8 cellular contexts compared by ENCODE assay signal in genomic region chr17:73340093-73340596, GRCh38. TPM values are rescaled to one million over a fixed set of nuclear protein-coding genes. Genes with fewer than 3 reads are reported as not detected.
A peak's percentile ranks its signal among the peaks of the same experiment; 100 is the strongest.
DNase-seq lines count a peak whose midpoint lies in the region; TF ChIP-seq lines count a peak whose summit lies in the region.

No MANE protein-coding gene starts in this region.

- H3K27ac ChIP-seq in OCI-LY7 (ENCODE audit: low read depth, low read length, poor library complexity, severe bottlenecking): no peak overlapping the region

- no peak overlapping the region for H3K4me3 ChIP-seq in choroid plexus epithelial cell (ENCODE audit: low read depth, low read length)
- no peak overlapping the region for H3K4me3 ChIP-seq in OCI-LY7 (ENCODE audit: low read depth, low read length, poor library complexity, severe bottlenecking)

- no peaks in the 10 kb centered on the region for H3K4me1 ChIP-seq in OCI-LY7 (ENCODE audit: insufficient read depth, low read length, poor library complexity, severe bottlenecking)

- no peak overlapping the region for H3K4me2 ChIP-seq in OCI-LY7 (ENCODE audit: low read length)

- DNase-seq in Caki2 (ENCODE audit: low read depth): peak; percentile 90
- peak; percentile 80 for DNase-seq in NCI-H460 (ENCODE audit: extremely low read depth, low read depth)
- peak; percentile 93 for DNase-seq in choroid plexus epithelial cell (ENCODE audit: low read depth)
- peak; percentile 71 for DNase-seq in non-pigmented ciliary epithelial cell (ENCODE audit: low read depth)
- DNase-seq in NCI-H2171 treated with DMSO at 0.1 percent for 48 hours (lab: John Stamatoyannopoulos, UW): no peak
- DNase-seq in D341Med (ENCODE audit: low spot score): no peak
- no peak for DNase-seq in OCI-LY7 (ENCODE audit: low spot score)
- no peak for DNase-seq in activated CD4-positive, CD25-positive, alpha-beta regulatory T cell (lab: John Stamatoyannopoulos, UW)

- intact Hi-C loops in OCI-LY7 (cut with micrococcal nuclease; ENCODE audit: unreplicated experiment): no loop called here

- TF ChIP-seq CTCF in choroid plexus epithelial cell (conservative IDR thresholded peaks at IDR 0.05; ENCODE audit: low read depth, low read length): peak; percentile 49
- TF ChIP-seq CTCF in OCI-LY7 (conservative IDR thresholded peaks at IDR 0.05; ENCODE audit: low read length): no peak

- H3K9me2 ChIP-seq in OCI-LY7 (ENCODE audit: insufficient read depth, low read length): no peaks in the 10 kb centered on the region

- no TSS peak for BruUV-seq in OCI-LY7 (replicated peaks; lab: Mats Ljungman, UMichigan)

- CTCF ChIA-PET in OCI-LY7 (lab: Charles Lee; ENCODE audit: unreplicated experiment): no interaction called here

- H3K9me3 ChIP-seq in OCI-LY7 (ENCODE audit: low read length): no peaks in the 10 kb centered on the region

- POLR2A ChIA-PET in OCI-LY7 (lab: Charles Lee): interaction anchor here (0.6 kb wide), 1 partner anchor 783 kb away, joined by 3 read pairs; no protein-coding TSS in a partner anchor

- no peaks in the 10 kb centered on the region for H3K36me3 ChIP-seq in OCI-LY7 (ENCODE audit: insufficient read depth, low read length)

- no peaks in the 10 kb centered on the region for H3K79me2 ChIP-seq in OCI-LY7 (ENCODE audit: insufficient read depth, low read depth, low read length)

- no peak overlapping the region for H2AFZ ChIP-seq in OCI-LY7 (ENCODE audit: low read length)

- H4K20me1 ChIP-seq in OCI-LY7 (ENCODE audit: insufficient read depth, low read length): no peaks in the 10 kb centered on the region

- in situ Hi-C loops in Caki2 (cut with HindIII; ENCODE audit: low pct_unique_long_range_greater_than_20kb, low sequenced_read_pairs): no loop called here

RNA-seq across cellular contexts. Expression of gene CDC42EP4, which starts 28.3 kb away (rescaled TPM):
- total RNA-seq in Caki2 (2014; rRNA removed; shearing (Covaris generic); ENCODE audit: low replicate concordance): 50.8 and 54.9 TPM in 2 replicates
- total RNA-seq in NCI-H460 (2014; rRNA removed; shearing (Covaris generic)): 49.3 and 50.9 TPM in 2 replicates
- 16.4 and 21.4 TPM in 2 replicates for polyA plus RNA-seq in NCI-H460 (2014; cell fraction: nucleus; rRNA removed)
- not detected in 2 replicates for total RNA-seq in OCI-LY7 (2014; rRNA removed; shearing (Covaris generic))
- total RNA-seq in OCI-LY7 (2022): not detected in 2 replicates

Comparison
In these comparisons a context has a peak if more than half of its experiments do, and no peak if none do; other contexts are left out.
1. DNase-seq: peak in Caki2 (single experiment), NCI-H460 (single experiment), choroid plexus epithelial cell (single experiment) and non-pigmented ciliary epithelial cell (single experiment); none in NCI-H2171 treated with DMSO at 0.1 percent for 48 hours (single experiment), D341Med (single experiment), OCI-LY7 (single experiment) and activated CD4-positive, CD25-positive, alpha-beta regulatory T cell (0 of 4).
2. RNA of gene CDC42EP4, which starts 28.3 kb away (total RNA-seq): 50.8 to 54.9 TPM in Caki2 and 49.3 to 50.9 TPM in NCI-H460; not detected in OCI-LY7; every median in the first group is over 10 times any median in the second.